11 cellular contexts compared by ENCODE assay signal in the genomic region with DNA sequence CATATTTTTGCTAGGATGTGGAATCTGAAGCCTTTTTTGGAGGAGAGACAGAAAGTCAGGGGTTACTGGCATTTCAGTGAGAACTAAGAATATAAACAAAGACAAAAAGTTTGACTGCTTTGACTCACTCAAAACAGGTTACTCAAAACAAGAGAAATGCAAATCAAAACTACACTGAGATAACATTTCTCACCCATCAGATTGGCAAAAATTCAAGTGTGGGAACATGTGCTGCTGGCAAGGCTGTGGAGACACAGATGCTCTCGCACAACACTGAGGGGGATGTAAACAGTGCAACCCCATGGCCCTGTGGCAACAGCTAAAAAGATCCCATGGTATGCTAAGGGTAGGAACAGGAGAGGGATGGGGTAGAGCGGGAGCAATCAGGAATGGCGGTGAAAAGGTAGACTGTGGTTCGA.
DNase-seq lines count a peak whose midpoint lies in the region; ATAC-seq and TF ChIP-seq lines count a peak whose summit lies in the region.
"Had no signal": no experiment of that assay in that cellular context is flagged by ENCODE, and none has a peak within 500 bp of the region (broad histone marks: within the 10 kb centered on the region; RNA-seq: fewer than 3 reads in every experiment).

No MANE protein-coding gene starts in this region.

- 40 to 73% (median 51%) methylated on average over 4 of the region's 4 CpGs for whole genome bisulfite sequencing in ovary, 3 donors

- H3K4me3 Mint-ChIP-seq in activated CD4-positive, alpha-beta memory T cell treated with anti-CD3 and anti-CD28 coated beads, Interleukin-2, amount 10 ng/mL, durations not matched to agents 7 days and 5 days, result no peak overlapping the region
- H3K4me3 Mint-ChIP-seq: activated naive CD4-positive, alpha-beta T cell treated with anti-CD3 and anti-CD28 coated beads, Interleukin-2, amount 50 U/mL, for 24 hours had no signal

- no peak overlapping the region for H3K4me3 ChIP-seq in ovary

- peaks cover 4% of the 10 kb centered on the region for H3K4me1 ChIP-seq in ovary (ENCODE audit: insufficient read depth)

- no peak for TF ChIP-seq CTCF in ovary (IDR thresholded peaks at IDR 0.05)

- H3K27ac Mint-ChIP-seq in activated CD4-positive, alpha-beta memory T cell treated with anti-CD3 and anti-CD28 coated beads, Interleukin-2, amount 10 ng/mL, durations not matched to agents 7 days and 5 days, result peak overlapping the region; percentile 60
- H3K27ac Mint-ChIP-seq: activated naive CD4-positive, alpha-beta T cell treated with anti-CD3 and anti-CD28 coated beads, Interleukin-2, amount 50 U/mL, for 24 hours had no signal

- no peaks in the 10 kb centered on the region for H3K36me3 Mint-ChIP-seq in activated CD4-positive, alpha-beta memory T cell treated with anti-CD3 and anti-CD28 coated beads, Interleukin-2, amount 10 ng/mL, durations not matched to agents 7 days and 5 days (ENCODE audit: low read depth)

- no peaks in the 10 kb centered on the region for H3K27me3 Mint-ChIP-seq in activated CD4-positive, alpha-beta memory T cell treated with anti-CD3 and anti-CD28 coated beads, Interleukin-2, amount 10 ng/mL, durations not matched to agents 7 days and 5 days
- H3K27me3 Mint-ChIP-seq: activated naive CD4-positive, alpha-beta T cell treated with anti-CD3 and anti-CD28 coated beads, Interleukin-2, amount 50 U/mL, for 24 hours had no signal

- H3K4me1 Mint-ChIP-seq in activated CD4-positive, alpha-beta memory T cell treated with anti-CD3 and anti-CD28 coated beads, Interleukin-2, amount 10 ng/mL, durations not matched to agents 7 days and 5 days, result peaks cover 40% of the 10 kb centered on the region

- no peak overlapping the region for H3K27ac ChIP-seq in ovary

- no peaks in the 10 kb centered on the region for H3K36me3 ChIP-seq in ovary

- H3K9me3 ChIP-seq in ovary, result no peaks in the 10 kb centered on the region

- POLR2A ChIA-PET in activated CD4-positive, alpha-beta memory T cell treated with anti-CD3 and anti-CD28 coated beads, Interleukin-2, amount 10 ng/mL, durations not matched to agents 7 days and 5 days (lab: Charles Lee), result no interaction called here

- TF ChIP-seq POLR2A in ovary (IDR thresholded peaks at IDR 0.05), result no peak

- intact Hi-C loops in ovary (cut with DNase I), result no loop called here

- peak; percentile 62 for ATAC-seq in HG02840 (IDR thresholded peaks at IDR 0.05; ENCODE audit: low FRiP score, unreplicated experiment)

- CTCF ChIA-PET in activated CD4-positive, alpha-beta memory T cell treated with anti-CD3 and anti-CD28 coated beads, Interleukin-2, amount 10 ng/mL, durations not matched to agents 7 days and 5 days (lab: Charles Lee), result interaction anchor here (0.7 to 1.6 kb wide), 4 partner anchors 12 to 258 kb away, joined by 3 to 6 read pairs (median 4); no protein-coding TSS in a partner anchor

- peak; percentile 33 for DNase-seq in stimulated activated CD4-positive, alpha-beta T cell treated with anti-CD3 and anti-CD28 coated beads, Interleukin-15, amount 100 ng/mL, for 24 hours
- no peak for DNase-seq in stimulated activated CD4-positive, alpha-beta T cell treated with anti-CD3 and anti-CD28 coated beads, Interleukin-2, amount 100 ng/mL, for 48 hours
- peak; percentile 30 for DNase-seq in activated CD4-positive, alpha-beta memory T cell treated with anti-CD3 and anti-CD28 coated beads, Interleukin-2, amount 10 ng/mL, durations not matched to agents 7 days and 5 days
- DNase-seq in superior temporal gyrus (ENCODE audit: extremely low spot score) (peak; percentile 90), NCI-H510A treated with DMSO at 0.1 percent for 48 hours (lab: John Stamatoyannopoulos, UW) (no peak), ovary (no peak), NCI-H2107 treated with DMSO at 0.1 percent for 48 hours (lab: John Stamatoyannopoulos, UW; ENCODE audit: unreplicated experiment) (no peak)
- DNase-seq: DND-41, NCI-H1105 had no signal

- H3K27me3 ChIP-seq in ovary, result no peaks in the 10 kb centered on the region

- H3K9me3 Mint-ChIP-seq in activated CD4-positive, alpha-beta memory T cell treated with anti-CD3 and anti-CD28 coated beads, Interleukin-2, amount 10 ng/mL, durations not matched to agents 7 days and 5 days, result no peaks in the 10 kb centered on the region
- H3K9me3 Mint-ChIP-seq: activated naive CD4-positive, alpha-beta T cell treated with anti-CD3 and anti-CD28 coated beads, Interleukin-2, amount 50 U/mL, for 24 hours had no signal

- no peak for TF ChIP-seq EP300 in ovary (IDR thresholded peaks at IDR 0.05)

Comparison
In these comparisons a context has a peak if more than half of its experiments do, and no peak if none do; other contexts are left out.
1. DNase-seq: peak in stimulated activated CD4-positive, alpha-beta T cell treated with anti-CD3 and anti-CD28 coated beads, Interleukin-15, amount 100 ng/mL, for 24 hours (single experiment), activated CD4-positive, alpha-beta memory T cell treated with anti-CD3 and anti-CD28 coated beads, Interleukin-2, amount 10 ng/mL, durations not matched to agents 7 days and 5 days (single experiment) and superior temporal gyrus (single experiment); none in stimulated activated CD4-positive, alpha-beta T cell treated with anti-CD3 and anti-CD28 coated beads, Interleukin-2, amount 100 ng/mL, for 48 hours (0 of 2), NCI-H510A treated with DMSO at 0.1 percent for 48 hours (single experiment), ovary (0 of 5) and NCI-H2107 treated with DMSO at 0.1 percent for 48 hours (single experiment).